8 cellular contexts compared by ENCODE assay signal in the genomic region with DNA sequence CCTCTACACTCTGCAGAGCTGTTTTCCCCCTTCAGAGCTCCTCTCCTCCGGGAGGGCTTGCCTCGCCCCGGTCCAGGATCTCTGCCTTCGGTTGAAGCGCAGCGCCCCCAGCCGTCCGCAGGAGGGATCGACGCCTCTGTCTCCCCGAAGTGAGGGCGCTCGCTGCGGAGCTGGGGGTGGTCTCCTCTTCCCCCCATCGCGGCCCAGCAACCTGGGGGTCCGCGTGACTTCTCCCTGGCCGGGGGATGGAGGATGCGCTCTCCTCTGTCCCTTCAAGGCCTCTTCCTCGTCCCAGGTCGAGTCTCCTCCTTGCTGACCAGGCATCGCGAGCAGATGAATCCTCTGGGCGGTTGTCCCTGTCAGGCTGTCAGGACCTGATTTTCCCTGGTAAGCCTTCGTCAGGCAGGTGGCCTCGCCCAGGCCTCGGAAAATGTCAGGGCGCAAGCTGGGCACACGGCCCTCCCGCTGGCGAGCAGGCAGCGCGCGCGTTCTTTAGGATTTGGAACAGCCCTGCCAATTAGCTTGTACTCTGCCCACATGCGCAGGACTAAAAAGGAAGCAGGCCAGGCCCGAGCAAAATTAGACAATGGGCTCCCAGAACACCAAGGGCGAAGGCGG.
A peak's percentile ranks its signal among the peaks of the same experiment; 100 is the strongest.
DNase-seq lines count a peak whose midpoint lies in the region; ATAC-seq, FAIRE-seq and TF ChIP-seq lines count a peak whose summit lies in the region.

No MANE protein-coding gene starts in this region.

- no peak overlapping the region for H3K4me3 Mint-ChIP-seq in T-helper 17 cell
- peak overlapping the region; percentile 71 for H3K4me3 Mint-ChIP-seq in dendritic cell treated with granulocyte-macrophage colony-stimulating factor and Interleukin-4, amounts not matched to agents 40 ng/mL and 50 ng/mL, for 4 days

- peak; percentile 55 for FAIRE-seq in GM12891 (lab: Jason Lieb, UNC)

- intact Hi-C loops in dendritic cell treated with granulocyte-macrophage colony-stimulating factor and Interleukin-4, amounts not matched to agents 40 ng/mL and 50 ng/mL, for 4 days (cut with micrococcal nuclease) = loop anchor here (5.0 to 10.0 kb wide), 3 partner anchors 102 to 442 kb away; no protein-coding TSS in a partner anchor
- intact Hi-C loops in left colon (cut with DNase I, micrococcal nuclease) = no loop called here

- H3K4me3 ChIP-seq in HUES48 (ENCODE audit: low read depth, low read length) = peak overlapping the region; percentile 44; the same call in 1 of the 2 replicates

- TF ChIP-seq POLR2A in GM12891 (IDR thresholded peaks at IDR 0.05; ENCODE audit: low read depth, low read length) = no peak

- H3K27ac ChIP-seq in HUES48 (ENCODE audit: low read depth, low read length) = no peak overlapping the region

- peaks cover 38% of the 10 kb centered on the region for H3K27me3 Mint-ChIP-seq in T-helper 17 cell
- H3K27me3 Mint-ChIP-seq in dendritic cell treated with granulocyte-macrophage colony-stimulating factor and Interleukin-4, amounts not matched to agents 40 ng/mL and 50 ng/mL, for 4 days = peaks cover 12% of the 10 kb centered on the region

- H3K9ac ChIP-seq in HUES48 (ENCODE audit: low read depth, low read length) = no peak overlapping the region

- ATAC-seq in T-helper 17 cell (no peak), left colon (peak; percentile 95)

- peaks cover 3% of the 10 kb centered on the region for H3K36me3 Mint-ChIP-seq in T-helper 17 cell (ENCODE audit: low read depth)
- no peaks in the 10 kb centered on the region for H3K36me3 Mint-ChIP-seq in dendritic cell treated with granulocyte-macrophage colony-stimulating factor and Interleukin-4, amounts not matched to agents 40 ng/mL and 50 ng/mL, for 4 days (ENCODE audit: low read depth)

- H3K36me3 ChIP-seq in HUES48 (ENCODE audit: control insufficient read depth, insufficient read depth, low read length) = 0 out of 2 replicates have a peak, but pooled peaks cover 4% of the 10 kb centered on the region

- no peaks in the 10 kb centered on the region for H3K9me3 ChIP-seq in HUES48 (ENCODE audit: control insufficient read depth, insufficient read depth, low read length)
- no peaks in the 10 kb centered on the region for H3K9me3 ChIP-seq in T-helper 17 cell (ENCODE audit: control insufficient read depth, low read length, poor library complexity, severe bottlenecking)

- peaks cover 40% of the 10 kb centered on the region for H3K4me1 ChIP-seq in HUES48 (ENCODE audit: control insufficient read depth, insufficient read depth, low read length)

- no peaks in the 10 kb centered on the region for H3K27me3 ChIP-seq in HUES48 (ENCODE audit: control insufficient read depth, insufficient read depth, low read length)

- no peaks in the 10 kb centered on the region for H3K9me3 Mint-ChIP-seq in dendritic cell treated with granulocyte-macrophage colony-stimulating factor and Interleukin-4, amounts not matched to agents 40 ng/mL and 50 ng/mL, for 4 days

- peak; percentile 60 for DNase-seq in 8988T
- peak; percentile 73 for DNase-seq in GM12891 (ENCODE audit: insufficient read length, low spot score)
- DNase-seq in T-helper 17 cell = peak in 2 of 3 donors; percentile 9 to 14
- peak; percentile 64 to 81 for DNase-seq in left colon
- peak; percentile 30 to 34 for DNase-seq in stimulated activated CD4-positive, alpha-beta T cell treated with anti-CD3 and anti-CD28 coated beads, Interleukin-15, amount 100 ng/mL, for 48 hours (ENCODE audit: low read depth in 2 of 2)
- DNase-seq in NCI-H774 (lab: John Stamatoyannopoulos, UW) = no peak

- peaks cover 7% of the 10 kb centered on the region for H3K4me1 Mint-ChIP-seq in T-helper 17 cell
- peaks cover 10% of the 10 kb centered on the region for H3K4me1 Mint-ChIP-seq in dendritic cell treated with granulocyte-macrophage colony-stimulating factor and Interleukin-4, amounts not matched to agents 40 ng/mL and 50 ng/mL, for 4 days (ENCODE audit: low read depth)

- H3K27ac Mint-ChIP-seq in T-helper 17 cell = no peak overlapping the region
- H3K27ac Mint-ChIP-seq in dendritic cell treated with granulocyte-macrophage colony-stimulating factor and Interleukin-4, amounts not matched to agents 40 ng/mL and 50 ng/mL, for 4 days = peak overlapping the region; percentile 25

TF ChIP-seq in GM12891, 5 proteins besides CTCF, POLR2A, EP300 and RAD21:
- TF ChIP-seq TAF1 (IDR thresholded peaks at IDR 0.05; ENCODE audit: low read depth, low read length) (no peak), POLR2AphosphoS5 (IDR thresholded peaks at IDR 0.05; ENCODE audit: low read depth, low read length) (no peak), SPI1 (IDR thresholded peaks at IDR 0.05; ENCODE audit: low read depth, low read length) (no peak), POU2F2 (IDR thresholded peaks at IDR 0.05; ENCODE audit: low read depth, low read length) (no peak), PAX5 (IDR thresholded peaks at IDR 0.05; ENCODE audit: insufficient read depth, low read length, severe bottlenecking) (no peak)
